1 cellular context compared by ENCODE assay signal in genomic region chr14:99035268-99035667, GRCh38.
TF ChIP-seq lines count a peak whose summit lies in the region.

No MANE protein-coding gene starts in this region.

TF ChIP-seq in GM23338, 12 proteins besides CTCF, POLR2A, EP300 and RAD21 (continued from another document):
- TF ChIP-seq ZNF462 (CRISPR knock-in tag; IDR thresholded peaks at IDR 0.05) (no peak), CREB1 (CRISPR knock-in tag; IDR thresholded peaks at IDR 0.05; ENCODE audit: low read depth) (no peak), JUNB (IDR thresholded peaks at IDR 0.05; ENCODE audit: unreplicated experiment) (no peak)
